In genomic region chr7:81857385-81857784, GRCh38 we compare ENCODE assay signal across 15 cellular contexts.
A peak's percentile ranks its signal among the peaks of the same experiment; 100 is the strongest.
DNase-seq lines count a peak whose midpoint lies in the region; ATAC-seq and TF ChIP-seq lines count a peak whose summit lies in the region.
"Had no signal": no experiment of that assay in that cellular context is flagged by ENCODE, and none has a peak within 500 bp of the region (broad histone marks: within the 10 kb centered on the region; RNA-seq: fewer than 3 reads in every experiment).

No MANE protein-coding gene starts in this region.

- H3K36me3 ChIP-seq in adipocyte (ENCODE audit: control insufficient read depth, insufficient read depth, low read length, severe bottlenecking), result no peaks in the 10 kb centered on the region
- H3K36me3 ChIP-seq: Peyer's patch had no signal

- H3K9me3 ChIP-seq in adipocyte (ENCODE audit: control insufficient read depth, low read length), result no peaks in the 10 kb centered on the region
- H3K9me3 ChIP-seq: Peyer's patch had no signal

- H3K4me3 ChIP-seq in adipocyte (ENCODE audit: low read length), result no peak overlapping the region
- H3K4me3 ChIP-seq in fibroblast of pulmonary artery (replicated peaks; ENCODE audit: low read depth, low read length), result no peak overlapping the region
- H3K4me3 ChIP-seq: K562, Peyer's patch had no signal

- no peaks in the 10 kb centered on the region for H3K27me3 Mint-ChIP-seq in activated T-helper 1 cell treated with anti-CD3 and anti-CD28 coated beads, Interleukin-12 subunit alpha, Interleukin-12 subunit beta, Interleukin-2, Interleukin-4 antibody, amounts not matched to agents 30 ng/mL and 10 ng/mL and 1 ng/mL, durations not matched to agents 14 hours and 24 hours and 36 hours (ENCODE audit: insufficient read depth)
- H3K27me3 Mint-ChIP-seq in activated CD4-positive, alpha-beta memory T cell treated with anti-CD3 and anti-CD28 coated beads, Interleukin-2, amount 10 ng/mL, durations not matched to agents 7 days and 5 days, result no peaks in the 10 kb centered on the region
- H3K27me3 Mint-ChIP-seq: CD8-positive, alpha-beta memory T cell had no signal

- H3K9ac ChIP-seq in adipocyte (ENCODE audit: low read length), result no peak overlapping the region

- H3K4me1 Mint-ChIP-seq in activated T-helper 1 cell treated with anti-CD3 and anti-CD28 coated beads, Interleukin-12 subunit alpha, Interleukin-12 subunit beta, Interleukin-2, Interleukin-4 antibody, amounts not matched to agents 30 ng/mL and 10 ng/mL and 1 ng/mL, durations not matched to agents 14 hours and 24 hours and 36 hours (ENCODE audit: low read depth), result no peaks in the 10 kb centered on the region
- no peaks in the 10 kb centered on the region for H3K4me1 Mint-ChIP-seq in activated CD4-positive, alpha-beta memory T cell treated with anti-CD3 and anti-CD28 coated beads, Interleukin-2, amount 10 ng/mL, durations not matched to agents 7 days and 5 days
- H3K4me1 Mint-ChIP-seq: CD8-positive, alpha-beta memory T cell had no signal

- H3K4me3 Mint-ChIP-seq in activated T-helper 1 cell treated with anti-CD3 and anti-CD28 coated beads, Interleukin-12 subunit alpha, Interleukin-12 subunit beta, Interleukin-2, Interleukin-4 antibody, amounts not matched to agents 30 ng/mL and 10 ng/mL and 1 ng/mL, durations not matched to agents 14 hours and 24 hours and 36 hours, result no peak overlapping the region
- no peak overlapping the region for H3K4me3 Mint-ChIP-seq in activated CD4-positive, alpha-beta memory T cell treated with anti-CD3 and anti-CD28 coated beads, Interleukin-2, amount 10 ng/mL, durations not matched to agents 7 days and 5 days
- H3K4me3 Mint-ChIP-seq: CD8-positive, alpha-beta memory T cell had no signal

- no peaks in the 10 kb centered on the region for H3K36me3 Mint-ChIP-seq in activated T-helper 1 cell treated with anti-CD3 and anti-CD28 coated beads, Interleukin-12 subunit alpha, Interleukin-12 subunit beta, Interleukin-2, Interleukin-4 antibody, amounts not matched to agents 30 ng/mL and 10 ng/mL and 1 ng/mL, durations not matched to agents 14 hours and 24 hours and 36 hours (ENCODE audit: low read depth)
- H3K36me3 Mint-ChIP-seq in activated CD4-positive, alpha-beta memory T cell treated with anti-CD3 and anti-CD28 coated beads, Interleukin-2, amount 10 ng/mL, durations not matched to agents 7 days and 5 days (ENCODE audit: low read depth), result no peaks in the 10 kb centered on the region
- H3K36me3 Mint-ChIP-seq: CD8-positive, alpha-beta memory T cell had no signal

- intact Hi-C loops in activated T-helper 1 cell treated with anti-CD3 and anti-CD28 coated beads, Interleukin-12 subunit alpha, Interleukin-12 subunit beta, Interleukin-2, Interleukin-4 antibody, amounts not matched to agents 30 ng/mL and 10 ng/mL and 1 ng/mL, durations not matched to agents 14 hours and 24 hours and 36 hours (cut with micrococcal nuclease), result no loop called here

- no peak overlapping the region for H3K27ac Mint-ChIP-seq in activated T-helper 1 cell treated with anti-CD3 and anti-CD28 coated beads, Interleukin-12 subunit alpha, Interleukin-12 subunit beta, Interleukin-2, Interleukin-4 antibody, amounts not matched to agents 30 ng/mL and 10 ng/mL and 1 ng/mL, durations not matched to agents 14 hours and 24 hours and 36 hours
- H3K27ac Mint-ChIP-seq in activated CD4-positive, alpha-beta memory T cell treated with anti-CD3 and anti-CD28 coated beads, Interleukin-2, amount 10 ng/mL, durations not matched to agents 7 days and 5 days, result no peak overlapping the region
- H3K27ac Mint-ChIP-seq: CD8-positive, alpha-beta memory T cell had no signal

- peaks cover 3% of the 10 kb centered on the region for H3K9me3 Mint-ChIP-seq in activated T-helper 1 cell treated with anti-CD3 and anti-CD28 coated beads, Interleukin-12 subunit alpha, Interleukin-12 subunit beta, Interleukin-2, Interleukin-4 antibody, amounts not matched to agents 30 ng/mL and 10 ng/mL and 1 ng/mL, durations not matched to agents 14 hours and 24 hours and 36 hours
- H3K9me3 Mint-ChIP-seq in activated CD4-positive, alpha-beta memory T cell treated with anti-CD3 and anti-CD28 coated beads, Interleukin-2, amount 10 ng/mL, durations not matched to agents 7 days and 5 days, result peaks cover 19% of the 10 kb centered on the region

- POLR2A ChIA-PET in activated CD4-positive, alpha-beta memory T cell treated with anti-CD3 and anti-CD28 coated beads, Interleukin-2, amount 10 ng/mL, durations not matched to agents 7 days and 5 days (lab: Charles Lee), result no interaction called here

- DNase-seq in HT1080 (ENCODE audit: low read depth) (peak; percentile 41), adipocyte (ENCODE audit: low read depth) (peak; percentile 26), fibroblast of pulmonary artery (ENCODE audit: low read depth) (peak; percentile 41), hepatic stellate cell (ENCODE audit: low spot score) (no peak)
- no peak for DNase-seq in activated T-helper 1 cell treated with anti-CD3 and anti-CD28 coated beads, Interleukin-12 subunit alpha, Interleukin-12 subunit beta, Interleukin-2, Interleukin-4 antibody, amounts not matched to agents 30 ng/mL and 10 ng/mL and 1 ng/mL, durations not matched to agents 14 hours and 24 hours and 36 hours (ENCODE audit: low spot score)
- DNase-seq in activated CD4-positive, alpha-beta memory T cell treated with anti-CD3 and anti-CD28 coated beads, Interleukin-2, amount 10 ng/mL, durations not matched to agents 7 days and 5 days, result no peak
- DNase-seq: CD8-positive, alpha-beta memory T cell; NCI-H1092 treated with DMSO at 0.1 percent for 48 hours; NCI-H1694 treated with DMSO at 0.1 percent for 48 hours; NCI-H446 treated with DMSO at 0.1 percent for 48 hours; NCI-H774; Peyer's patch had no signal

- TF ChIP-seq CTCF in fibroblast of pulmonary artery (IDR thresholded peaks at IDR 0.05; ENCODE audit: low read length, missing control alignments), result no peak

- ATAC-seq in GM21529 (IDR thresholded peaks at IDR 0.05; ENCODE audit: unreplicated experiment), result no peak
- ATAC-seq: HCT116, K562 had no signal

- CTCF ChIA-PET in activated CD4-positive, alpha-beta memory T cell treated with anti-CD3 and anti-CD28 coated beads, Interleukin-2, amount 10 ng/mL, durations not matched to agents 7 days and 5 days (lab: Charles Lee), result no interaction called here

- no peaks in the 10 kb centered on the region for H3K27me3 ChIP-seq in adipocyte (replicated peaks; ENCODE audit: control insufficient read depth, insufficient read depth, low read length)
- H3K27me3 ChIP-seq: Peyer's patch had no signal

- no peaks in the 10 kb centered on the region for H3K4me1 ChIP-seq in adipocyte (ENCODE audit: control insufficient read depth, insufficient read depth, low read length)
- H3K4me1 ChIP-seq: Peyer's patch had no signal

Comparison
In these comparisons a context has a peak if more than half of its experiments do, and no peak if none do; other contexts are left out.
1. DNase-seq: peak in HT1080 (single experiment), adipocyte (single experiment) and fibroblast of pulmonary artery (single experiment); none in activated T-helper 1 cell treated with anti-CD3 and anti-CD28 coated beads, Interleukin-12 subunit alpha, Interleukin-12 subunit beta, Interleukin-2, Interleukin-4 antibody, amounts not matched to agents 30 ng/mL and 10 ng/mL and 1 ng/mL, durations not matched to agents 14 hours and 24 hours and 36 hours (single experiment), hepatic stellate cell (single experiment) and activated CD4-positive, alpha-beta memory T cell treated with anti-CD3 and anti-CD28 coated beads, Interleukin-2, amount 10 ng/mL, durations not matched to agents 7 days and 5 days (single experiment).